ENCODE assay signal across 1 cellular context in the genomic region with DNA sequence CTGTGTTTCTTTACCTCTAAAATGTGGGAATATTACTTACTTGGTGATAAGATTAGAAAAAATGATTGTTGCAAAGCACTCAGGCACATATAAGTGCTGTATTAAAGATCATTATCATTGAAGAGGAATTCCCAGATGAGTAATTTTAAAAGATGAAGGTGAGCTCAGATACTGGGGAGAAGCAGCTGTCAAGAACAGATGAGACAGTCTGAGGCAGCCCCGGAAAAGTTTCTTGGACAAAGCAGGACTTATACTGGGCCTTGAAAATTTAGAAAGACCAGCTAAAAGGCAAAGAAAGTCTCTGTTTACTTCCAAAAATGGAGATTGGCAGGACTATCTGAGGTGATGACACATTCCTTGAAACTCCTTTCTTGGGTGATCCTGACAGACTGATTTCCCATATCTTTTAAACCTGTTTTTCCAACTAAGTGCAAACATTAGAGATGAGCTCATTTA.
TF ChIP-seq lines count a peak whose summit lies in the region.

No MANE protein-coding gene starts in this region.

TF ChIP-seq in GM12878, 131 proteins besides CTCF, POLR2A, EP300 and RAD21 (continued from another document):
- TF ChIP-seq PRDM15 (CRISPR knock-in tag; IDR thresholded peaks at IDR 0.05) (no peak), E4F1 (IDR thresholded peaks at IDR 0.05; ENCODE audit: borderline replicate concordance, partially characterized antibody) (no peak), FOXK2 (IDR thresholded peaks at IDR 0.05) (no peak), PAX5 (IDR thresholded peaks at IDR 0.05; ENCODE audit: borderline replicate concordance, low read depth, low read length) (no peak)
